ENCODE assay signal across 8 cellular contexts in the genomic region with DNA sequence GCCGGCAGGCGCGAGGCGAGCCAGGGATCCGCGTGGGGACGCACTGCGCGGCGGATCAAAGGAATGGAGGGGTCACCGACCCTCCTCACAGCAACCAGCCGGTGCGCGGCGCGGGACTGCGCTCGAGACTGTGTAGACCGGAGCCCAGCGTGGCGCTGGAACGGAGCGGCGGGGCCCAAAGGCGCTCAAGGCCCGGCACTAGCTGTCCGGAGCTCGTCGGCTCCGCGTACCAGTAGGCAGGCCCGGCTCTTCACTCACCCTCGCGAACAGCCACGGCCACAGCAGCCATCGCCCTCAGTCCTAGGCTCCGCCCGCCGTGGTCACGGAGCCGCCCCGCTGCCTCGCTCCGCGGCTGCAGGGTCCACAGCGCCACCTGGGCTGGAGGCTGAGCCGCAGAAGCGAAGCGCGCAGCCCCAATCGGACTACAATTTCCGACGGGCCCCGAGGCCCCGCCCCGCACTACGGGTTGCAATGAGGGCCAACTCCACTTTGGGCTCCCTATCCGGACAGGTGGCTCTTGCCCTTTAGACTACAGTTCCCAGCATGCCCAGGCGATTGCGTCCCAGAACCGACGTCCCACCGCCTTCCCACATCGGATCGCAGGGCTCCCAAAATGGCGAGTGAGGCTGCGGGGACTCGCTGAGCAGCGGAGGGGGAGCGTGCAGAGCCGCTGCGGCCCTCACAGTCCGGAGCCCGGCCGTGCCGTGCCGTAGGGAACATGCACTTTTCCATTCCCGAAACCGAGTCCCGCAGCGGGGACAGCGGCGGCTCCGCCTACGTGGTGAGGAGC. TPM values are rescaled to one million over a fixed set of nuclear protein-coding genes. Genes with fewer than 3 reads are reported as not detected.
DNase-seq lines count a peak whose midpoint lies in the region; ATAC-seq and TF ChIP-seq lines count a peak whose summit lies in the region.

Gene EIF2B4 (minus strand): TSS at position 313 of the 790 bp plus-strand sequence. CDS start 24 bp downstream, at position 289.
Gene SNX17 (plus strand): TSS at position 591 of the 790 bp plus-strand sequence. CDS start 128 bp downstream, at position 719.

- H3K9me2 ChIP-seq in PC-3 (replicated peaks; ENCODE audit: low read length) = no peaks in the 10 kb centered on the region

- peak within 1 kb of the TSS; percentile 94 for H3K4me3 ChIP-seq in Jurkat, Clone E6-1 (ENCODE audit: low read length)
- H3K4me3 ChIP-seq in PC-3 (ENCODE audit: low read length) = peak within 1 kb of the TSS; percentile 76
- peak within 1 kb of the TSS; percentile 95 for H3K4me3 ChIP-seq in epithelial cell of esophagus (ENCODE audit: low read length)
- H3K4me3 ChIP-seq in mucosa of descending colon = peak within 1 kb of the TSS; percentile 97

- H3K9ac ChIP-seq in PC-3 (ENCODE audit: low read length) = peak within 1 kb of the TSS; percentile 93

- H3K27me3 ChIP-seq in PC-3 (ENCODE audit: low read length) = no peaks in the 10 kb centered on the region

- ATAC-seq in GM21619 (IDR thresholded peaks at IDR 0.05; ENCODE audit: unreplicated experiment) = peak; percentile 86
- peak; percentile 92 for ATAC-seq in PC-3
- peak; percentile 94 for ATAC-seq in mucosa of descending colon

- BruUV-seq in PC-3 (replicated peaks; lab: Mats Ljungman, UMichigan) = no TSS peak

- intact Hi-C loops in PC-3 (cut with micrococcal nuclease) = loop anchor here (1.0 kb wide), 3 partner anchors 14 to 299 kb away; partner anchors contain the start of genes GTF3C2 and OST4
- intact Hi-C loops in mucosa of descending colon (cut with DNase I, micrococcal nuclease) = no loop called here

- TF ChIP-seq CTCF in PC-3 (conservative IDR thresholded peaks at IDR 0.05; ENCODE audit: low read depth, low read length) (peak; percentile 81), epithelial cell of esophagus (IDR thresholded peaks at IDR 0.05; ENCODE audit: insufficient read depth, low read depth, low read length, missing control alignments) (peak; percentile 66), mucosa of descending colon (IDR thresholded peaks at IDR 0.05) (peak; percentile 82)

- DNase-seq in DMS53 treated with DMSO at 0.1 percent for 48 hours (lab: John Stamatoyannopoulos, UW; ENCODE audit: unreplicated experiment) = peak; percentile 93
- peak; percentile 99 for DNase-seq in Jurkat, Clone E6-1 (ENCODE audit: low read depth, low spot score)
- peak; percentile 99 for DNase-seq in PC-3
- peak; percentile 99 for DNase-seq in activated T-cell treated with anti-CD3 and anti-CD28 coated beads for 48 hours (ENCODE audit: low read depth)
- DNase-seq in epithelial cell of esophagus (ENCODE audit: low read depth) = peak; percentile 99
- DNase-seq in mucosa of descending colon = peak; percentile 99 to 100 (median 100)
- peak; percentile 99 for DNase-seq in stimulated activated CD8-positive, alpha-beta memory T cell treated with anti-CD3 and anti-CD28 coated beads, Interleukin-4, amount 100 ng/mL, for 24 hours (ENCODE audit: low read depth)

- H2AFZ ChIP-seq in PC-3 (ENCODE audit: low read length) = peak within 1 kb of the TSS; percentile 90

- H4K20me1 ChIP-seq in PC-3 (ENCODE audit: low read length) = no peaks in the 10 kb centered on the region

- peaks cover 48% of the 10 kb centered on the region for H3K79me2 ChIP-seq in PC-3 (ENCODE audit: low read length)

- CTCF ChIA-PET in PC-3 (lab: Charles Lee) = no interaction called here

- H3K36me3 ChIP-seq in PC-3 (ENCODE audit: low read depth, low read length) (peaks cover 27% of the 10 kb centered on the region), mucosa of descending colon (ENCODE audit: low read depth) (peaks cover 17% of the 10 kb centered on the region)

- no peaks in the 10 kb centered on the region for H3K9me3 ChIP-seq in PC-3 (ENCODE audit: low read length)
- no peaks in the 10 kb centered on the region for H3K9me3 ChIP-seq in mucosa of descending colon

- H3K4me2 ChIP-seq in PC-3 (ENCODE audit: low read length) = peak within 1 kb of the TSS; percentile 98

- H3F3A ChIP-seq in PC-3 (ENCODE audit: low read length, unreplicated experiment) = no peaks in the 10 kb centered on the region

- peak within 1 kb of the TSS; percentile 51 for H3K27ac ChIP-seq in PC-3 (ENCODE audit: low read length)

- H3K4me1 ChIP-seq in PC-3 (ENCODE audit: insufficient read depth, low read length) (peaks cover 35% of the 10 kb centered on the region), mucosa of descending colon (ENCODE audit: low read depth) (peaks cover 24% of the 10 kb centered on the region)

- POLR2A ChIA-PET in PC-3 (lab: Charles Lee; ENCODE audit: unreplicated experiment) = interaction anchor here (0.6 to 1.0 kb wide), 2 partner anchors 39 to 49 kb away, joined by 3 to 5 read pairs; partner anchors contain the start of gene PPM1G

RNA-seq across cellular contexts. Expression of gene EIF2B4, which starts in this region (rescaled TPM):
- 78.4 TPM for polyA plus RNA-seq in Jurkat, Clone E6-1 (2012; ENCODE audit: insufficient read depth, insufficient read length)
- total RNA-seq in PC-3 (2014; rRNA removed) = 35.8 and 43.9 TPM in 2 replicates
- 10 to 100 TPM; 31.4 to 59.9 (median 34.0) TPM for total RNA-seq in mucosa of descending colon

RNA-seq across cellular contexts. Expression of gene SNX17, which starts in this region (rescaled TPM):
- 97.4 TPM for polyA plus RNA-seq in Jurkat, Clone E6-1 (2012; ENCODE audit: insufficient read depth, insufficient read length)
- total RNA-seq in PC-3 (2014; rRNA removed) = 99.6 and 110 TPM in 2 replicates
- 10 to 100 TPM; 85.5 to 94.4 (median 91.0) TPM for total RNA-seq in mucosa of descending colon

Comparison
In these comparisons a context has a peak if more than half of its experiments do, and no peak if none do; other contexts are left out.
1. Peak in every context shown above with its lines: DNase-seq, ATAC-seq, H3K4me3 ChIP-seq and H3K27ac ChIP-seq.